Comparison of ENCODE assay signal across 16 cellular contexts in the genomic region with DNA sequence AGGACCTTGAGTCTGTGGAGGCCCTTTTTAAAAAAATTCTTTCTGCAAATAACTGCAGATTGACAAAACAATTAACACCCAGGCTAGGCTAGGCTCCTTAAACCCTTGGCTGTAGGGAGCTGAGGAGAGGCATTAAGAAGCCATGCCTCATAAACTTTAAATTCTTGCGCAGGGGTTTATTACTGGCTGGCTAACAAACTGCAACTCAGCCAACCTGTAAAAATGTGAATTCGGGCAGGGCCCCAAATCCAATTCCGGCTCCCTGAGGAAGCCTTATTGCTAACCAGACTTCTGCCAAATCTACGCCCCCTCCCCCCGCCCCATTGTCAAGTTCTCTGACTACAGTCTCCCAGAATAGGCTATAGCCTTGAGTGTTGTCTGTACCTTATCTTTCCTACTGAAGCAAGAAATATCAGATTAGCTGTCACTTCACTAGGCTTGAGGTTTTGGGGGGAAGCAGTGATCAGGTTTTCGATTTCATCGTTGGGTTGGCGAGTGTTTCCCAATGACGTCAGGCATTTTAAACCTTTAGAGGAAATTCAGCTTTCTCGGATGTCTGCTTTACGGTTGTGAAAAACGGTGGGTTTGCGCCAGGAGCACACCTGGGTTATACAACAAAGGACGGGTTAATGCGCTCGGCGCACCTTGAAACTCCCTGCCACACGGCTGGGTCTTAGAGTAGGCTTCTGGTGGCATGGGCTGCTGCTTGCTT. TPM values are rescaled to one million over a fixed set of nuclear protein-coding genes. Genes with fewer than 3 reads are reported as not detected.
A peak's percentile ranks its signal among the peaks of the same experiment; 100 is the strongest.
DNase-seq lines count a peak whose midpoint lies in the region; ATAC-seq and TF ChIP-seq lines count a peak whose summit lies in the region.
"Had no signal": no experiment of that assay in that cellular context is flagged by ENCODE, and none has a peak within 500 bp of the region (broad histone marks: within the 10 kb centered on the region; RNA-seq: fewer than 3 reads in every experiment).

No MANE protein-coding gene starts in this region.

- CTCF ChIA-PET in activated naive CD4-positive, alpha-beta T cell treated with anti-CD3 and anti-CD28 coated beads, Interleukin-2, amount 10 ng/mL, durations not matched to agents 7 days and 5 days (lab: Charles Lee), result no interaction called here
- CTCF ChIA-PET in PC-9 (lab: Charles Lee), result no interaction called here

- H3K27ac ChIP-seq in PC-9 (no peak overlapping the region), foreskin keratinocyte (peak overlapping the region; percentile 94), skin epidermis (peak overlapping the region in 7 of 21 experiments; percentile 2 to 87 (median 22))
- H3K27ac ChIP-seq: heart left ventricle, tibial nerve had no signal

- H2AFZ ChIP-seq in PC-9, result no peak overlapping the region

- no peak for TF ChIP-seq CTCF in PC-9 (conservative IDR thresholded peaks at IDR 0.05)
- no peak for TF ChIP-seq CTCF in foreskin keratinocyte (conservative IDR thresholded peaks at IDR 0.05)

- H3K36me3 Mint-ChIP-seq in activated naive CD4-positive, alpha-beta T cell treated with anti-CD3 and anti-CD28 coated beads, Interleukin-2, amount 50 U/mL, for 72 hours, result no peaks in the 10 kb centered on the region
- H3K36me3 Mint-ChIP-seq in activated naive CD4-positive, alpha-beta T cell treated with anti-CD3 and anti-CD28 coated beads, Interleukin-2, amount 10 ng/mL, durations not matched to agents 7 days and 5 days, result no peaks in the 10 kb centered on the region
- H3K36me3 Mint-ChIP-seq in stimulated activated memory B cell treated with anti-CD40 and anti-IgM and Interleukin-4, amounts not matched to agents 10 μg/mL and 1 μg/mL and 100 μg/mL, for 72 hours, result no peaks in the 10 kb centered on the region

- no peaks in the 10 kb centered on the region for H3K9me3 Mint-ChIP-seq in activated naive CD4-positive, alpha-beta T cell treated with anti-CD3 and anti-CD28 coated beads, Interleukin-2, amount 50 U/mL, for 72 hours
- H3K9me3 Mint-ChIP-seq in activated naive CD4-positive, alpha-beta T cell treated with anti-CD3 and anti-CD28 coated beads, Interleukin-2, amount 10 ng/mL, durations not matched to agents 7 days and 5 days, result no peaks in the 10 kb centered on the region
- H3K9me3 Mint-ChIP-seq in stimulated activated memory B cell treated with anti-CD40 and anti-IgM and Interleukin-4, amounts not matched to agents 10 μg/mL and 1 μg/mL and 100 μg/mL, for 72 hours, result no peaks in the 10 kb centered on the region
- H3K9me3 Mint-ChIP-seq: T-helper 1 cell treated with Interleukin-12 subunit alpha and Interleukin-12 subunit beta and Interleukin-4 antibody, amounts not matched to agents 30 μg/mL and 1 μg/mL, for 36 hours had no signal

- H4K20me1 ChIP-seq in PC-9 (ENCODE audit: insufficient read depth), result no peaks in the 10 kb centered on the region

- ATAC-seq in activated naive CD4-positive, alpha-beta T cell treated with anti-CD3 and anti-CD28 coated beads, Interleukin-2, amount 50 U/mL, for 72 hours, result peak; percentile 29 to 40
- ATAC-seq in foreskin keratinocyte (no peak), GM21360 (IDR thresholded peaks at IDR 0.05; ENCODE audit: unreplicated experiment) (no peak)
- no peak for ATAC-seq in stimulated activated memory B cell treated with anti-CD40 and anti-IgM and Interleukin-4, amounts not matched to agents 10 μg/mL and 1 μg/mL and 100 μg/mL, for 72 hours
- ATAC-seq: heart left ventricle, left cardiac atrium had no signal

- H3F3A ChIP-seq in PC-9 (ENCODE audit: insufficient read depth, low read depth), result peaks cover 14% of the 10 kb centered on the region

- H3K4me2 ChIP-seq in PC-9, result peak overlapping the region; percentile 99

- H3K4me1 ChIP-seq in PC-9 (replicated peaks; ENCODE audit: insufficient read depth), result peaks cover 24% of the 10 kb centered on the region; the same call in 1 of the 2 replicates
- H3K4me1 ChIP-seq in foreskin keratinocyte, result peaks cover 11% of the 10 kb centered on the region

- DNase-seq in activated naive CD4-positive, alpha-beta T cell treated with anti-CD3 and anti-CD28 coated beads, Interleukin-2, amount 50 U/mL, for 72 hours (ENCODE audit: low spot score in 2 of 2), result no peak
- DNase-seq in activated naive CD4-positive, alpha-beta T cell treated with anti-CD3 and anti-CD28 coated beads, Interleukin-2, amount 10 ng/mL, durations not matched to agents 7 days and 5 days, result no peak
- DNase-seq in PC-9, result no peak
- DNase-seq in foreskin keratinocyte, result peak in 1 of 2 donors; percentile 45
- DNase-seq in DMS53 treated with DMSO at 0.1 percent for 48 hours (lab: John Stamatoyannopoulos, UW; ENCODE audit: unreplicated experiment), result no peak
- DNase-seq: heart left ventricle; left cardiac atrium; NCI-H1694 treated with DMSO at 0.1 percent for 48 hours; NCI-H524; stimulated activated CD4-positive, alpha-beta T cell treated with anti-CD3 and anti-CD28 coated beads, Interleukin-1b, Interleukin-23, amount 100 ng/mL, for 48 hours had no signal

- POLR2A ChIA-PET in PC-9 (lab: Charles Lee; ENCODE audit: unreplicated experiment), result no interaction called here

- TSS peak; percentile 19 for BruUV-seq in PC-9 (replicated peaks; lab: Mats Ljungman, UMichigan)

- H3K27me3 ChIP-seq in PC-9 (ENCODE audit: insufficient read depth, low read depth) (no peaks in the 10 kb centered on the region), foreskin keratinocyte (no peaks in the 10 kb centered on the region)

- peaks cover 51% of the 10 kb centered on the region for H3K79me2 ChIP-seq in PC-9 (ENCODE audit: low read depth)

- no peaks in the 10 kb centered on the region for H3K9me2 ChIP-seq in PC-9 (ENCODE audit: insufficient read depth)

- H3K27me3 Mint-ChIP-seq in activated naive CD4-positive, alpha-beta T cell treated with anti-CD3 and anti-CD28 coated beads, Interleukin-2, amount 10 ng/mL, durations not matched to agents 7 days and 5 days, result peaks cover 79% of the 10 kb centered on the region
- peaks cover 76% of the 10 kb centered on the region for H3K27me3 Mint-ChIP-seq in stimulated activated memory B cell treated with anti-CD40 and anti-IgM and Interleukin-4, amounts not matched to agents 10 μg/mL and 1 μg/mL and 100 μg/mL, for 72 hours

- peaks cover 23% of the 10 kb centered on the region for H3K4me1 Mint-ChIP-seq in activated naive CD4-positive, alpha-beta T cell treated with anti-CD3 and anti-CD28 coated beads, Interleukin-2, amount 10 ng/mL, durations not matched to agents 7 days and 5 days
- peaks cover 17% of the 10 kb centered on the region for H3K4me1 Mint-ChIP-seq in stimulated activated memory B cell treated with anti-CD40 and anti-IgM and Interleukin-4, amounts not matched to agents 10 μg/mL and 1 μg/mL and 100 μg/mL, for 72 hours

- intact Hi-C loops in PC-9 (cut with micrococcal nuclease; ENCODE audit: unreplicated experiment), result no loop called here

- no peaks in the 10 kb centered on the region; the same call in 1 of the 2 replicates for H3K36me3 ChIP-seq in PC-9 (ENCODE audit: low read depth)
- H3K36me3 ChIP-seq: heart left ventricle, tibial nerve had no signal

- H3K4me3 ChIP-seq in PC-9 (peak overlapping the region; percentile 99; the same call in 1 of the 2 replicates), skin epidermis (peak overlapping the region in 4 of 7 experiments; percentile 38 to 68 (median 53))
- H3K4me3 ChIP-seq: heart left ventricle, tibial nerve had no signal

- no peak overlapping the region for H3K4me3 Mint-ChIP-seq in activated naive CD4-positive, alpha-beta T cell treated with anti-CD3 and anti-CD28 coated beads, Interleukin-2, amount 10 ng/mL, durations not matched to agents 7 days and 5 days
- H3K4me3 Mint-ChIP-seq in stimulated activated memory B cell treated with anti-CD40 and anti-IgM and Interleukin-4, amounts not matched to agents 10 μg/mL and 1 μg/mL and 100 μg/mL, for 72 hours, result no peak overlapping the region
- H3K4me3 Mint-ChIP-seq: T-helper 1 cell treated with Interleukin-12 subunit alpha and Interleukin-12 subunit beta and Interleukin-4 antibody, amounts not matched to agents 30 μg/mL and 1 μg/mL, for 36 hours had no signal

- no peaks in the 10 kb centered on the region for H3K9me3 ChIP-seq in PC-9 (ENCODE audit: insufficient read depth, low read depth)
- H3K9me3 ChIP-seq: heart left ventricle, tibial nerve had no signal

- no peak overlapping the region for H3K27ac Mint-ChIP-seq in activated naive CD4-positive, alpha-beta T cell treated with anti-CD3 and anti-CD28 coated beads, Interleukin-2, amount 50 U/mL, for 72 hours
- no peak overlapping the region for H3K27ac Mint-ChIP-seq in activated naive CD4-positive, alpha-beta T cell treated with anti-CD3 and anti-CD28 coated beads, Interleukin-2, amount 10 ng/mL, durations not matched to agents 7 days and 5 days
- no peak overlapping the region for H3K27ac Mint-ChIP-seq in stimulated activated memory B cell treated with anti-CD40 and anti-IgM and Interleukin-4, amounts not matched to agents 10 μg/mL and 1 μg/mL and 100 μg/mL, for 72 hours
- H3K27ac Mint-ChIP-seq: T-helper 1 cell treated with Interleukin-12 subunit alpha and Interleukin-12 subunit beta and Interleukin-4 antibody, amounts not matched to agents 30 μg/mL and 1 μg/mL, for 36 hours had no signal

RNA-seq across cellular contexts. Expression of gene CDH3, which starts 2.0 kb away (rescaled TPM):
- total RNA-seq in activated naive CD4-positive, alpha-beta T cell treated with anti-CD3 and anti-CD28 coated beads, Interleukin-2, amount 50 U/mL, for 72 hours, result 10 to 100 TPM in 1 of 2 donors, 1 to 10 TPM in 1; 1.0 to 18.6 TPM
- total RNA-seq in PC-9 (2021) (70.3 and 81.3 TPM in 2 replicates), foreskin keratinocyte (449 and 561 TPM in 2 replicates)
- polyA plus RNA-seq in foreskin keratinocyte, result 357 and 445 TPM in 2 replicates
- total RNA-seq: endothelial cell of umbilical vein had no signal

Comparison
In these comparisons a context has a peak if more than half of its experiments do, and no peak if none do; other contexts are left out.
1. ATAC-seq: peak in activated naive CD4-positive, alpha-beta T cell treated with anti-CD3 and anti-CD28 coated beads, Interleukin-2, amount 50 U/mL, for 72 hours (2 of 2); none in foreskin keratinocyte (single experiment), stimulated activated memory B cell treated with anti-CD40 and anti-IgM and Interleukin-4, amounts not matched to agents 10 μg/mL and 1 μg/mL and 100 μg/mL, for 72 hours (single experiment) and GM21360 (single experiment).